Comparison of ENCODE assay signal across 10 cellular contexts in genomic region chr11:108870373-108871020, GRCh38.
DNase-seq lines count a peak whose midpoint lies in the region; ATAC-seq and TF ChIP-seq lines count a peak whose summit lies in the region.
"Had no signal": no experiment of that assay in that cellular context is flagged by ENCODE, and none has a peak within 500 bp of the region (broad histone marks: within the 10 kb centered on the region; RNA-seq: fewer than 3 reads in every experiment).

No MANE protein-coding gene starts in this region.

- H3K27me3 ChIP-seq in left ventricle myocardium inferior (ENCODE audit: low read depth) (no peaks in the 10 kb centered on the region), aorta (ENCODE audit: control insufficient read depth in 1 of 2, insufficient read depth in 2 of 2, low read length in 1 of 2) (no peaks in the 10 kb centered on the region)
- H3K27me3 ChIP-seq: vagina had no signal

- H3K36me3 ChIP-seq in left ventricle myocardium inferior (no peaks in the 10 kb centered on the region), aorta (ENCODE audit: control insufficient read depth in 1 of 2, insufficient read depth in 2 of 2, low read length in 1 of 2) (no peaks in the 10 kb centered on the region)
- H3K36me3 ChIP-seq: vagina had no signal

- H3K36me3 Mint-ChIP-seq in CD14-positive monocyte = no peaks in the 10 kb centered on the region

- H3K27me3 Mint-ChIP-seq in CD14-positive monocyte (ENCODE audit: low read depth in 3 of 3) = no peaks in the 10 kb centered on the region

- no peaks in the 10 kb centered on the region for H3K9me3 ChIP-seq in left ventricle myocardium inferior (replicated peaks)
- no peaks in the 10 kb centered on the region for H3K9me3 ChIP-seq in aorta (ENCODE audit: control insufficient read depth, low read length)
- H3K9me3 ChIP-seq: psoas muscle, vagina had no signal

- 5 to 31% methylated on average over 4 of the region's 4 CpGs for WGBS in aorta, 2 donors

- peaks cover 3% of the 10 kb centered on the region for H3K4me1 Mint-ChIP-seq in CD14-positive monocyte

- no peak overlapping the region for H3K4me3 Mint-ChIP-seq in CD14-positive monocyte

- no peak for ATAC-seq in Right ventricle myocardium inferior
- peak; percentile 56 for ATAC-seq in aorta (ENCODE audit: low FRiP score)
- ATAC-seq in GM18873 (IDR thresholded peaks at IDR 0.05; ENCODE audit: low FRiP score, unreplicated experiment) = no peak
- ATAC-seq in GM19328 (IDR thresholded peaks at IDR 0.05; ENCODE audit: unreplicated experiment) = no peak
- ATAC-seq: psoas muscle had no signal

- H3K27ac ChIP-seq in left ventricle myocardium inferior (replicated peaks) = peak overlapping the region; percentile 49
- H3K27ac ChIP-seq in aorta (ENCODE audit: low read depth in 1 of 2, low read length in 2 of 2) = no peak overlapping the region
- H3K27ac ChIP-seq: psoas muscle, vagina had no signal

- H3K4me3 ChIP-seq in left ventricle myocardium inferior (no peak overlapping the region), aorta (ENCODE audit: low read length in 2 of 2) (no peak overlapping the region)
- H3K4me3 ChIP-seq: psoas muscle, vagina had no signal

- DNase-seq in left ventricle myocardium inferior (no peak), Right ventricle myocardium inferior (ENCODE audit: missing footprints) (no peak), astrocyte of the hippocampus (ENCODE audit: low read depth, low spot score) (peak; percentile 78), iris pigment epithelial cell (ENCODE audit: low read depth) (peak; percentile 86), aorta (no peak), CD14-positive monocyte (ENCODE audit: low spot score) (no peak)
- DNase-seq: psoas muscle had no signal

- intact Hi-C loops in left ventricle myocardium inferior (cut with micrococcal nuclease) (no loop called here), Right ventricle myocardium inferior (cut with DNase I) (loop anchor here (5.0 kb wide), 1 partner anchor 173 kb away; no protein-coding TSS in a partner anchor), aorta (cut with DNase I) (loop anchor here (5.0 to 10.0 kb wide), 3 partner anchors 83 to 176 kb away; no protein-coding TSS in a partner anchor), CD14-positive monocyte (cut with micrococcal nuclease) (no loop called here)

- H3K4me1 ChIP-seq in left ventricle myocardium inferior (peaks cover 11% of the 10 kb centered on the region), aorta (ENCODE audit: control insufficient read depth in 1 of 2, insufficient read depth in 2 of 2, low read length in 2 of 2) (peaks cover 0 to 2% of the 10 kb centered on the region in 2 donors)
- H3K4me1 ChIP-seq: psoas muscle, vagina had no signal

- TF ChIP-seq CTCF in left ventricle myocardium inferior (IDR thresholded peaks at IDR 0.05; ENCODE audit: borderline replicate concordance) (no peak), CD14-positive monocyte (IDR thresholded peaks at IDR 0.05) (no peak)

- no peaks in the 10 kb centered on the region for H3K9me3 Mint-ChIP-seq in CD14-positive monocyte

- no peak overlapping the region for H3K27ac Mint-ChIP-seq in CD14-positive monocyte

Comparison
In these comparisons a context has a peak if more than half of its experiments do, and no peak if none do; other contexts are left out.
1. intact Hi-C loops: an anchor here in Right ventricle myocardium inferior (5.0 kb wide) and aorta (5.0 to 10.0 kb wide); none called in left ventricle myocardium inferior and CD14-positive monocyte.
2. DNase-seq: peak in astrocyte of the hippocampus (single experiment) and iris pigment epithelial cell (single experiment); none in left ventricle myocardium inferior (single experiment), Right ventricle myocardium inferior (single experiment), aorta (0 of 2) and CD14-positive monocyte (single experiment).